ENCODE assay signal across 8 cellular contexts in the genomic region with DNA sequence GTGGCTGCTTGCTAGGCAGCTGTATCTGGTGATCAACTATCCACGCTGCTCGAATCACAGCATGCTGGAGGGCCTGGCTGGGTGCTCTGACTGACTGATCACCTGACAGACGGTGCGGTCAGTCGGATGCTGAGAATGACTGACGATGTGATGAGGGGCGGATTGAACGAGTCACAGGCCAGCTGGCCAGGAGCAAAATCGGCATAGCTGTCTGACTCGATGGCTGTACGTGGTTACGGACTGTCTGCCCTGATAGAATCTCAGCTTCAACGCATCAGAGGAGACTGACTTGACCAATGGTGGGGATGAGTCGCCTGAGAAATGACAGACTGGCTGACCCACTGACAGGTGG. TPM values are rescaled to one million over a fixed set of nuclear protein-coding genes. Genes with fewer than 3 reads are reported as not detected.
A peak's percentile ranks its signal among the peaks of the same experiment; 100 is the strongest.
DNase-seq lines count a peak whose midpoint lies in the region; ATAC-seq lines count a peak whose summit lies in the region.

No MANE protein-coding gene starts in this region.

- H3K4me3 ChIP-seq in neuron (ENCODE audit: low read length): peak overlapping the region; percentile 60

- in situ Hi-C loops in Caki2 (cut with HindIII; ENCODE audit: low pct_unique_long_range_greater_than_20kb, low sequenced_read_pairs): no loop called here

- H3K9me3 ChIP-seq in neuron (ENCODE audit: low read length): no peaks in the 10 kb centered on the region

- H3K27me3 ChIP-seq in neuron (ENCODE audit: insufficient read depth, low read length): no peaks in the 10 kb centered on the region

- ATAC-seq in GM19328 (IDR thresholded peaks at IDR 0.05; ENCODE audit: unreplicated experiment): no peak

- no peak overlapping the region for H2AFZ ChIP-seq in neuron (ENCODE audit: low read depth, low read length)

- peaks cover 12% of the 10 kb centered on the region for H3K4me1 ChIP-seq in neuron (ENCODE audit: insufficient read depth, low read length)

- DNase-seq in Caki2 (ENCODE audit: low read depth): peak; percentile 10
- DNase-seq in NCI-H524 (lab: John Stamatoyannopoulos, UW): peak; percentile 31 to 81
- peak; percentile 17 for DNase-seq in dermis blood vessel endothelial cell
- DNase-seq in superior temporal gyrus (ENCODE audit: extremely low spot score): no peak
- no peak for DNase-seq in HT-29 (ENCODE audit: low spot score)
- DNase-seq in dedifferentiated amniotic fluid mesenchymal stem cell (ENCODE audit: extremely low spot score): no peak

- peaks cover 9% of the 10 kb centered on the region for H3K36me3 ChIP-seq in neuron (ENCODE audit: insufficient read depth, low read length)

RNA-seq across cellular contexts. Expression of a gene that starts 1.0 kb away (rescaled TPM):
- total RNA-seq in Caki2 (2014; rRNA removed; shearing (Covaris generic); ENCODE audit: low replicate concordance): 14.9 and 17.4 TPM in 2 replicates
- 4.3 and 9.8 TPM in 2 replicates for total RNA-seq in dermis blood vessel endothelial cell
- total RNA-seq in HT-29 (2014; rRNA removed; shearing (Covaris generic)): 25.3 and 26.2 TPM in 2 replicates

RNA-seq across cellular contexts. Expression of a gene that starts 11.9 kb away (rescaled TPM):
- 2.7 TPM in 1 of 2 replicates, not detected in the other for total RNA-seq in Caki2 (2014; rRNA removed; shearing (Covaris generic); ENCODE audit: low replicate concordance)
- total RNA-seq in dermis blood vessel endothelial cell: 0.09 TPM in 1 of 2 replicates, not detected in the other
- total RNA-seq in HT-29 (2014; rRNA removed; shearing (Covaris generic)): 0.15 and 0.50 TPM in 2 replicates

Comparison
In these comparisons a context has a peak if more than half of its experiments do, and no peak if none do; other contexts are left out.
1. DNase-seq: peak in Caki2 (single experiment), NCI-H524 (2 of 2) and dermis blood vessel endothelial cell (single experiment); none in superior temporal gyrus (single experiment), HT-29 (single experiment) and dedifferentiated amniotic fluid mesenchymal stem cell (single experiment).